In the genomic region with DNA sequence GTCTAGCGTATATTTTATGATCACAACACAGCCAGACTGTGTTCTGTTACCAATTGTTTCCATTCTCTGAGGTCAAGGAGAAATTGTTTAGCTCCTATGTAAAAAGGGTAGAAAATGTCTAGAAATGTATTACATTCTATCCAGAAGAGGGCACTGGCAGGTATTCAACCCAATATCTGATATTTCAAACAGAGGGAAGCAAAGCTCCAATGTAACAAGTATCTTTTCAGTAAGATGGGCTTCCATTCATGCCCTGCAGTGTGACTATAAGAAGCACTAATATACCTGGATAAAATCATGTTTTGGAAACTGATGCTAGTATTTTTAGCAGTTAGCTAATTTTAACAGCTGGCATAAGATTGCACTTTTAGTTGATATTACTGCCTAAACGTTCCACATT, we compare ENCODE assay signal across 15 cellular contexts.
DNase-seq lines count a peak whose midpoint lies in the region; ATAC-seq and TF ChIP-seq lines count a peak whose summit lies in the region.
"Had no signal": no experiment of that assay in that cellular context is flagged by ENCODE, and none has a peak within 500 bp of the region (broad histone marks: within the 10 kb centered on the region; RNA-seq: fewer than 3 reads in every experiment).

No MANE protein-coding gene starts in this region.

- no peak overlapping the region for H3K27ac Mint-ChIP-seq in stimulated activated naive B cell treated with anti-CD40 and anti-IgM and Interleukin-4, amounts not matched to agents 10 μg/mL and 1 μg/mL and 100 μg/mL, for 72 hours
- no peak overlapping the region for H3K27ac Mint-ChIP-seq in T-helper 2 cell treated with Interferon-gamma antibody and Interleukin-4, amounts not matched to agents 5 μg/mL and 100 μg/mL, for 36 hours
- H3K27ac Mint-ChIP-seq: activated CD4-positive, alpha-beta T cell treated with anti-CD3 and anti-CD28 coated beads for 36 hours had no signal

- no peak for TF ChIP-seq EP300 in esophagus muscularis mucosa (IDR thresholded peaks at IDR 0.05)

- H3K27me3 Mint-ChIP-seq in stimulated activated naive B cell treated with anti-CD40 and anti-IgM and Interleukin-4, amounts not matched to agents 10 μg/mL and 1 μg/mL and 100 μg/mL, for 72 hours: no peaks in the 10 kb centered on the region
- no peaks in the 10 kb centered on the region for H3K27me3 Mint-ChIP-seq in T-helper 2 cell treated with Interferon-gamma antibody and Interleukin-4, amounts not matched to agents 5 μg/mL and 100 μg/mL, for 36 hours (ENCODE audit: low read depth)
- H3K27me3 Mint-ChIP-seq: activated CD4-positive, alpha-beta T cell treated with anti-CD3 and anti-CD28 coated beads for 36 hours had no signal

- TF ChIP-seq CTCF in OCI-LY3 (IDR thresholded peaks at IDR 0.05; ENCODE audit: low read depth, low read length) (peak; percentile 44), esophagus muscularis mucosa (IDR thresholded peaks at IDR 0.05) (peak in 2 of 3 experiments; percentile 2 to 11)

- no peaks in the 10 kb centered on the region for H3K36me3 ChIP-seq in OCI-LY3 (replicated peaks; ENCODE audit: low read depth, low read length)
- no peaks in the 10 kb centered on the region for H3K36me3 ChIP-seq in esophagus muscularis mucosa

- H3K4me2 ChIP-seq in OCI-LY3 (ENCODE audit: low read length): no peak overlapping the region
- H3K4me2 ChIP-seq: A549 had no signal

- H3K9me3 Mint-ChIP-seq in stimulated activated naive B cell treated with anti-CD40 and anti-IgM and Interleukin-4, amounts not matched to agents 10 μg/mL and 1 μg/mL and 100 μg/mL, for 72 hours: no peaks in the 10 kb centered on the region
- H3K9me3 Mint-ChIP-seq in T-helper 2 cell treated with Interferon-gamma antibody and Interleukin-4, amounts not matched to agents 5 μg/mL and 100 μg/mL, for 36 hours: no peaks in the 10 kb centered on the region

- H3K4me1 Mint-ChIP-seq in stimulated activated naive B cell treated with anti-CD40 and anti-IgM and Interleukin-4, amounts not matched to agents 10 μg/mL and 1 μg/mL and 100 μg/mL, for 72 hours: no peaks in the 10 kb centered on the region
- H3K4me1 Mint-ChIP-seq in T-helper 2 cell treated with Interferon-gamma antibody and Interleukin-4, amounts not matched to agents 5 μg/mL and 100 μg/mL, for 36 hours (ENCODE audit: low read depth): no peaks in the 10 kb centered on the region
- H3K4me1 Mint-ChIP-seq: activated CD4-positive, alpha-beta T cell treated with anti-CD3 and anti-CD28 coated beads for 36 hours had no signal

- no peaks in the 10 kb centered on the region for H3K27me3 ChIP-seq in OCI-LY3 (ENCODE audit: low read depth, low read length)
- H3K27me3 ChIP-seq in esophagus muscularis mucosa: no peaks in the 10 kb centered on the region

- no peak for ATAC-seq in GM21360 (IDR thresholded peaks at IDR 0.05; ENCODE audit: unreplicated experiment)
- ATAC-seq in stimulated activated naive B cell treated with anti-CD40 and anti-IgM and Interleukin-4, amounts not matched to agents 10 μg/mL and 1 μg/mL and 100 μg/mL, for 72 hours (replicated peaks): no peak
- ATAC-seq: A549; activated CD4-positive, alpha-beta T cell treated with anti-CD3 and anti-CD28 coated beads for 36 hours had no signal

- peak; percentile 51 for DNase-seq in NCI-H1092 treated with DMSO at 0.1 percent for 48 hours (lab: John Stamatoyannopoulos, UW)
- DNase-seq in NCI-H1092 (lab: John Stamatoyannopoulos, UW): no peak
- DNase-seq in esophagus muscularis mucosa (ENCODE audit: extremely low spot score): no peak
- peak; percentile 13 for DNase-seq in pons (ENCODE audit: low spot score)
- no peak for DNase-seq in stimulated activated naive B cell treated with anti-CD40 and anti-IgM and Interleukin-4, amounts not matched to agents 10 μg/mL and 1 μg/mL and 100 μg/mL, for 72 hours
- DNase-seq in T-helper 2 cell treated with Interferon-gamma antibody and Interleukin-4, amounts not matched to agents 5 μg/mL and 100 μg/mL, for 36 hours (ENCODE audit: low spot score): no peak
- DNase-seq: activated CD4-positive, alpha-beta T cell treated with anti-CD3 and anti-CD28 coated beads for 36 hours; activated naive CD4-positive, alpha-beta T cell; hypothalamus; NCI-H2029; SHP77 treated with DMSO at 0.1 percent for 48 hours had no signal

- H3K79me2 ChIP-seq in OCI-LY3 (ENCODE audit: low read length): no peaks in the 10 kb centered on the region

- H3K36me3 Mint-ChIP-seq in stimulated activated naive B cell treated with anti-CD40 and anti-IgM and Interleukin-4, amounts not matched to agents 10 μg/mL and 1 μg/mL and 100 μg/mL, for 72 hours: no peaks in the 10 kb centered on the region
- no peaks in the 10 kb centered on the region for H3K36me3 Mint-ChIP-seq in T-helper 2 cell treated with Interferon-gamma antibody and Interleukin-4, amounts not matched to agents 5 μg/mL and 100 μg/mL, for 36 hours (ENCODE audit: low read depth)

- no peaks in the 10 kb centered on the region for H3K9me3 ChIP-seq in OCI-LY3 (ENCODE audit: insufficient read depth, low read length)
- no peaks in the 10 kb centered on the region for H3K9me3 ChIP-seq in esophagus muscularis mucosa
- H3K9me3 ChIP-seq: A549 had no signal

- TF ChIP-seq POLR2A in esophagus muscularis mucosa (IDR thresholded peaks at IDR 0.05; ENCODE audit: low read depth): no peak

- H3K9ac ChIP-seq in OCI-LY3 (ENCODE audit: low read length): no peak overlapping the region

- intact Hi-C loops in esophagus muscularis mucosa (cut with DNase I): no loop called here

- H3K27ac ChIP-seq in OCI-LY3 (ENCODE audit: low read length) (no peak overlapping the region), esophagus muscularis mucosa (replicated peaks in 1 of 4) (no peak overlapping the region)
- H3K27ac ChIP-seq: A549, skin epidermis had no signal

- 57% methylated on average over 2 of the region's 2 CpGs for WGBS in esophagus muscularis mucosa

- no peak overlapping the region for H2AFZ ChIP-seq in OCI-LY3 (ENCODE audit: low read depth, low read length)

- H3K4me1 ChIP-seq in OCI-LY3 (ENCODE audit: low read length) (no peaks in the 10 kb centered on the region), esophagus muscularis mucosa (peaks cover 0 to 20% (median 6%) of the 10 kb centered on the region in 4 donors)
- H3K4me1 ChIP-seq: A549 had no signal

- no peaks in the 10 kb centered on the region for H4K20me1 ChIP-seq in OCI-LY3 (ENCODE audit: insufficient read depth, low read length)

- H3K4me3 ChIP-seq in OCI-LY3 (ENCODE audit: low read length) (no peak overlapping the region), esophagus muscularis mucosa (no peak overlapping the region)
- H3K4me3 ChIP-seq: A549, skin epidermis had no signal

- H3K4me3 Mint-ChIP-seq in stimulated activated naive B cell treated with anti-CD40 and anti-IgM and Interleukin-4, amounts not matched to agents 10 μg/mL and 1 μg/mL and 100 μg/mL, for 72 hours: no peak overlapping the region
- no peak overlapping the region for H3K4me3 Mint-ChIP-seq in T-helper 2 cell treated with Interferon-gamma antibody and Interleukin-4, amounts not matched to agents 5 μg/mL and 100 μg/mL, for 36 hours
- H3K4me3 Mint-ChIP-seq: activated CD4-positive, alpha-beta T cell treated with anti-CD3 and anti-CD28 coated beads for 36 hours had no signal

Comparison
In these comparisons a context has a peak if more than half of its experiments do, and no peak if none do; other contexts are left out.
1. DNase-seq: peak in NCI-H1092 treated with DMSO at 0.1 percent for 48 hours (single experiment) and pons (single experiment); none in NCI-H1092 (single experiment), esophagus muscularis mucosa (single experiment), stimulated activated naive B cell treated with anti-CD40 and anti-IgM and Interleukin-4, amounts not matched to agents 10 μg/mL and 1 μg/mL and 100 μg/mL, for 72 hours (single experiment) and T-helper 2 cell treated with Interferon-gamma antibody and Interleukin-4, amounts not matched to agents 5 μg/mL and 100 μg/mL, for 36 hours (single experiment).